In the genomic region with DNA sequence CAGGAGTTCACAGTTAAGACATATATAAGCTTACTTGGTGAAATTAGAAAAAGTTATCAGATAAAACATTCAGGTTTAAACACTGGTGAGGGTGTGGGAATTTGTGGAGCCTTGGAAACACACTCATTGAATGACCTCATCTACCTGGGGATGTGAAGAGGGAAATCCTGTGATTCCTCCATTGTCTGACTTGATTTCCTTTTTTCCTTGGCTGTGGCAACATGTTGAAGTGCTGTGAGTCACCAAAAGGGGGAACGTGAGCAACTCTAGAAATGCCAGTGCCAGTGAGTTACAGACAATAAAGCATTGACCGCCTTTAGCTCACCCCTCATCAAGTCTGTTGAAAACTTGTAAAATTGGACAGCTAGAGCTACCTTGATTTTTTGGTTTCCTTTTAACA, we compare ENCODE assay signal across 8 cellular contexts. TPM values are rescaled to one million over a fixed set of nuclear protein-coding genes. Genes with fewer than 3 reads are reported as not detected.
DNase-seq lines count a peak whose midpoint lies in the region; ATAC-seq and TF ChIP-seq lines count a peak whose summit lies in the region.

No MANE protein-coding gene starts in this region.

- no peak overlapping the region for H3K27ac ChIP-seq in Karpas-422 (ENCODE audit: low read length)

- no peaks in the 10 kb centered on the region for H3K9me2 ChIP-seq in Karpas-422 (replicated peaks; ENCODE audit: insufficient read depth, low read length)

- no peaks in the 10 kb centered on the region for H3K9me3 ChIP-seq in Karpas-422 (ENCODE audit: low read length)

- no peak for ATAC-seq in HG03520 (IDR thresholded peaks at IDR 0.05; ENCODE audit: unreplicated experiment)

- H3K4me3 ChIP-seq in Karpas-422 (ENCODE audit: low read length) = peak overlapping the region; percentile 100

- peak overlapping the region; percentile 74 for H3K4me3 Mint-ChIP-seq in mesothelial cell of epicardium

- peaks cover 25% of the 10 kb centered on the region for H3K4me1 Mint-ChIP-seq in mesothelial cell of epicardium

- no peaks in the 10 kb centered on the region for H3K27me3 ChIP-seq in Karpas-422 (ENCODE audit: low read length)

- peaks cover 75% of the 10 kb centered on the region for H3K79me2 ChIP-seq in Karpas-422 (ENCODE audit: low read length)

- H3K27me3 Mint-ChIP-seq in mesothelial cell of epicardium (ENCODE audit: low read depth) = no peaks in the 10 kb centered on the region

- DNase-seq in DMS153 (lab: John Stamatoyannopoulos, UW) (peak; percentile 36), Karpas-422 (no peak), amniotic epithelial cell (ENCODE audit: low read depth) (peak; percentile 60), mesothelial cell of epicardium (ENCODE audit: low spot score in 2 of 2, unreplicated experiment in 2 of 2) (no peak), GM20000 (ENCODE audit: low spot score) (no peak), UCSD-AML1 (lab: John Stamatoyannopoulos, UW; ENCODE audit: unreplicated experiment) (no peak), OCI-M2 (lab: John Stamatoyannopoulos, UW; ENCODE audit: unreplicated experiment) (no peak)

- peaks cover 34% of the 10 kb centered on the region for H3K4me1 ChIP-seq in Karpas-422 (ENCODE audit: low read length)

- H3K27ac Mint-ChIP-seq in mesothelial cell of epicardium = no peak overlapping the region

- peak overlapping the region; percentile 100 for H3K4me2 ChIP-seq in Karpas-422 (ENCODE audit: low read depth, low read length, poor library complexity, severe bottlenecking)

- H3K9me3 Mint-ChIP-seq in mesothelial cell of epicardium = peaks cover 2% of the 10 kb centered on the region

- H4K20me1 ChIP-seq in Karpas-422 (ENCODE audit: insufficient read depth, low read depth, low read length) = no peaks in the 10 kb centered on the region; the same call in 1 of the 2 replicates

- no peak for TF ChIP-seq CTCF in mesothelial cell of epicardium (IDR thresholded peaks at IDR 0.05; ENCODE audit: unreplicated experiment)
- TF ChIP-seq CTCF in GM20000 (IDR thresholded peaks at IDR 0.05; ENCODE audit: extremely low read depth, missing control alignments) = no peak

- H3K9ac ChIP-seq in Karpas-422 (ENCODE audit: low read length) = peak overlapping the region; percentile 86

- no peaks in the 10 kb centered on the region for H3K36me3 ChIP-seq in Karpas-422 (ENCODE audit: insufficient read depth, low read length)

- no peak overlapping the region for H2AFZ ChIP-seq in Karpas-422 (ENCODE audit: low read length)

- H3K36me3 Mint-ChIP-seq in mesothelial cell of epicardium = peaks cover 3% of the 10 kb centered on the region

RNA-seq across cellular contexts. Expression of gene HMOX2, which starts 1.8 kb away (rescaled TPM):
- total RNA-seq in Karpas-422 (2014; rRNA removed; shearing (Covaris generic); ENCODE audit: low replicate concordance) = 50.1 and 76.2 TPM in 2 replicates
- total RNA-seq in mesothelial cell of epicardium = 26.3 to 30.9 TPM (median 27.5 TPM) in 3 replicates

RNA-seq across cellular contexts. Expression of gene NMRAL1, which starts 3.5 kb away (rescaled TPM):
- 48.2 and 129 TPM in 2 replicates for total RNA-seq in Karpas-422 (2014; rRNA removed; shearing (Covaris generic); ENCODE audit: low replicate concordance)
- 55.3 to 59.1 TPM (median 56.0 TPM) in 3 replicates for total RNA-seq in mesothelial cell of epicardium

RNA-seq across cellular contexts. Expression of gene DNAJA3, which starts 52.3 kb away (rescaled TPM):
- total RNA-seq in Karpas-422 (2014; rRNA removed; shearing (Covaris generic); ENCODE audit: low replicate concordance) = 56.5 and 74.7 TPM in 2 replicates
- total RNA-seq in mesothelial cell of epicardium = 34.7 to 37.7 TPM (median 35.3 TPM) in 3 replicates

Comparison
In these comparisons a context has a peak if more than half of its experiments do, and no peak if none do; other contexts are left out.
1. DNase-seq: peak in DMS153 (single experiment) and amniotic epithelial cell (single experiment); none in Karpas-422 (single experiment), mesothelial cell of epicardium (0 of 2), GM20000 (single experiment), UCSD-AML1 (single experiment) and OCI-M2 (single experiment).